Comparison of ENCODE assay signal across 8 cellular contexts in the genomic region with DNA sequence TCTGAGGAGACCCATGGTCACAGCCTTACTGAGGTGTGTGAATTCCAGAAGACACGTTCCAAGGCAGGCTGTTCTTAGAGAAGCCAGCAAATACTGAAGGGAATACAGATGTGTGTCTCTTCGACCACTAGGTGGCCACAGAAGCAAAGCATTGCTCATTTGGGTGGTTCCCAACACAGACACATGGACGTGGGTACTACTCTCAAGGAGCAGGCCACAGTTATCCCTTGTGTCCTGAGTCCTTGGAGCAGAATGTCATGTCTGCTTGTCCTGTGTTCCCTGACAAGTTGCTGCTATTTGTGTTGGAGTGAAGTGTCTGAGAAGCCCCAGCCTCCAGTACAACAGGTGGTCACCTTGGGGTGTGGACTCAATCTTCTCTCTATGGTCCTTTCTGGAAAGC. TPM values are rescaled to one million over a fixed set of nuclear protein-coding genes. Genes with fewer than 3 reads are reported as not detected.
DNase-seq lines count a peak whose midpoint lies in the region; ATAC-seq and TF ChIP-seq lines count a peak whose summit lies in the region.

No MANE protein-coding gene starts in this region.

- H3K36me3 ChIP-seq in kidney epithelial cell (ENCODE audit: control insufficient read depth, insufficient read depth, low read length) = peaks cover 4% of the 10 kb centered on the region

- DNase-seq in C1 segment of cervical spinal cord (lab: John Stamatoyannopoulos, UW) (peak in 11 of 14 donors; percentile 27 to 73 (median 52)), NCI-H2107 (lab: John Stamatoyannopoulos, UW) (peak; percentile 15), caudate nucleus (lab: John Stamatoyannopoulos, UW) (peak in 47 of 61 donors; percentile 22 to 81 (median 49)), kidney epithelial cell (ENCODE audit: low read depth) (no peak)
- peak in 2 of 3 donors; percentile 19 to 21 for DNase-seq in stimulated activated CD4-positive, alpha-beta T cell treated with anti-CD3 and anti-CD28 coated beads, TNF-alpha, amount 100 ng/mL, for 1 hour (ENCODE audit: low read depth in 3 of 3, low spot score in 1 of 3)

- TF ChIP-seq CTCF in VCaP (conservative IDR thresholded peaks at IDR 0.05) (peak; percentile 75), kidney epithelial cell (IDR thresholded peaks at IDR 0.05; ENCODE audit: insufficient read depth, low read length, poor library complexity, severe bottlenecking) (peak; percentile 82)

- H3K27me3 ChIP-seq in kidney epithelial cell (ENCODE audit: control insufficient read depth, insufficient read depth, low read length) = no peaks in the 10 kb centered on the region

- H3K27ac ChIP-seq in VCaP = no peak overlapping the region
- H3K27ac ChIP-seq in caudate nucleus (ENCODE audit: low read depth, low read length) = peak overlapping the region; percentile 85

- ATAC-seq in GM19463 (IDR thresholded peaks at IDR 0.05; ENCODE audit: unreplicated experiment) = peak; percentile 53
- no peak for ATAC-seq in GM21825 (IDR thresholded peaks at IDR 0.05; ENCODE audit: unreplicated experiment)

- H3K4me3 ChIP-seq in kidney epithelial cell (ENCODE audit: low read depth, low read length) = no peak overlapping the region

RNA-seq across cellular contexts. Expression of a gene that starts 30.3 kb away (rescaled TPM):
- total RNA-seq in kidney epithelial cell = 64.4 and 72.6 TPM in 2 replicates

RNA-seq across cellular contexts. Expression of a gene that starts 32.0 kb away (rescaled TPM):
- total RNA-seq in kidney epithelial cell = 55.2 and 59.5 TPM in 2 replicates

RNA-seq across cellular contexts. Expression of a gene that starts 32.1 kb away (rescaled TPM):
- 14.1 and 16.8 TPM in 2 replicates for total RNA-seq in kidney epithelial cell

RNA-seq across cellular contexts. Expression of a gene that starts 49.7 kb away (rescaled TPM):
- not detected in 2 replicates for total RNA-seq in kidney epithelial cell
